ENCODE assay signal across 8 cellular contexts in genomic region chr12:53005215-53005985, GRCh38. TPM values are rescaled to one million over a fixed set of nuclear protein-coding genes. Genes with fewer than 3 reads are reported as not detected.
DNase-seq lines count a peak whose midpoint lies in the region; ATAC-seq, FAIRE-seq and TF ChIP-seq lines count a peak whose summit lies in the region.

No MANE protein-coding gene starts in this region.

- no peak for TF ChIP-seq CTCF in foreskin keratinocyte (conservative IDR thresholded peaks at IDR 0.05)

- peak overlapping the region; percentile 69 for H2AFZ ChIP-seq in trophoblast cell (ENCODE audit: insufficient read depth, low read length, poor library complexity)

- peaks cover 18% of the 10 kb centered on the region for H3K79me2 ChIP-seq in trophoblast cell (ENCODE audit: control insufficient read depth, insufficient read depth, low read length, poor library complexity)

- H3K4me1 ChIP-seq in foreskin keratinocyte (peaks cover 34% of the 10 kb centered on the region), trophoblast cell (ENCODE audit: control insufficient read depth in 1 of 2, insufficient read depth in 2 of 2, low read length in 2 of 2) (peaks cover 6 to 14% of the 10 kb centered on the region in 2 experiments)

- whole genome bisulfite sequencing in trophoblast cell (ENCODE audit: extremely low coverage, insufficient coverage, insufficient read length): no CpG with 5 or more reads among the region's 28 CpGs

- no peak overlapping the region for H3K23ac ChIP-seq in trophoblast cell (ENCODE audit: low read length)

- H4K12ac ChIP-seq in trophoblast cell (ENCODE audit: low read depth, low read length): peak overlapping the region; percentile 39

- peak overlapping the region; percentile 73 for H4K8ac ChIP-seq in trophoblast cell (ENCODE audit: low read depth, low read length)

- peak overlapping the region; percentile 35 for H2BK12ac ChIP-seq in trophoblast cell (ENCODE audit: low read length)

- peak overlapping the region; percentile 86 for H2AK5ac ChIP-seq in trophoblast cell (ENCODE audit: low read length)

- peak; percentile 4 for DNase-seq in stimulated activated CD4-positive, alpha-beta T cell treated with anti-CD3 and anti-CD28 coated beads, Interleukin-4, amount 100 ng/mL, for 1 hour
- no peak for DNase-seq in stimulated activated CD4-positive, alpha-beta T cell treated with anti-CD3 and anti-CD28 coated beads, Interleukin-4, amount 100 ng/mL, for 4 hours
- DNase-seq in activated CD4-positive, alpha-beta T cell treated with anti-CD3 and anti-CD28 coated beads, Interleukin-2, amount 50 U/mL, for 1 hour: peak; percentile 5
- DNase-seq in foreskin keratinocyte: no peak
- DNase-seq in trophoblast cell: peak in 1 of 2 donors; percentile 16
- no peak for DNase-seq in GM03348 (ENCODE audit: low spot score)
- DNase-seq in urothelium cell line (ENCODE audit: low spot score): no peak

- H3K79me1 ChIP-seq in trophoblast cell (ENCODE audit: low read length): peaks cover 14% of the 10 kb centered on the region

- H3K36me3 ChIP-seq in trophoblast cell (ENCODE audit: control insufficient read depth in 1 of 2, insufficient read depth in 2 of 2, low read length in 2 of 2): peaks cover 3 to 5% of the 10 kb centered on the region in 2 experiments

- H3K27ac ChIP-seq in foreskin keratinocyte: peak overlapping the region; percentile 48
- H3K27ac ChIP-seq in trophoblast cell (ENCODE audit: low read depth, low read length): peak overlapping the region; percentile 80

- peak overlapping the region; percentile 83 for H4K91ac ChIP-seq in trophoblast cell (ENCODE audit: low read depth, low read length)

- peak overlapping the region; percentile 55 for H2BK5ac ChIP-seq in trophoblast cell (ENCODE audit: low read depth, low read length, poor library complexity)

- peak overlapping the region; percentile 57 for H3K4ac ChIP-seq in trophoblast cell (ENCODE audit: low read depth, low read length)

- ATAC-seq in foreskin keratinocyte: no peak
- no peak for ATAC-seq in GM21825 (IDR thresholded peaks at IDR 0.05; ENCODE audit: unreplicated experiment)

- H3K4me3 ChIP-seq in trophoblast cell (ENCODE audit: low read depth, low read length): peak overlapping the region; percentile 80

- peak overlapping the region; percentile 71 for H3K9ac ChIP-seq in trophoblast cell (ENCODE audit: low read length)

- H3K18ac ChIP-seq in trophoblast cell (ENCODE audit: low read length): peak overlapping the region; percentile 82

- no peaks in the 10 kb centered on the region for H3K27me3 ChIP-seq in foreskin keratinocyte
- no peaks in the 10 kb centered on the region for H3K27me3 ChIP-seq in trophoblast cell (ENCODE audit: insufficient read depth, low read length)

- peak overlapping the region; percentile 40 for H2BK120ac ChIP-seq in trophoblast cell (ENCODE audit: insufficient read depth, low read length, poor library complexity)

- H3K9me3 ChIP-seq in trophoblast cell (ENCODE audit: insufficient read depth, low read depth, low read length): no peaks in the 10 kb centered on the region

- no peak for FAIRE-seq in urothelium cell line (lab: Jason Lieb, UNC)

- peak overlapping the region; percentile 78 for H3K4me2 ChIP-seq in trophoblast cell (ENCODE audit: low read length)

- H3K14ac ChIP-seq in trophoblast cell (ENCODE audit: low read length): peak overlapping the region; percentile 82

RNA-seq across cellular contexts. Expression of gene EIF4B, which starts 0.9 kb away (rescaled TPM):
- 349 and 368 TPM in 2 replicates for total RNA-seq in foreskin keratinocyte
- polyA plus RNA-seq in foreskin keratinocyte: 95.2 and 110 TPM in 2 replicates
- 342 and 356 TPM in 2 replicates for polyA plus RNA-seq in trophoblast cell (2013)

RNA-seq across cellular contexts. Expression of gene TNS2, which starts 44.5 kb away (rescaled TPM):
- 1.5 and 4.3 TPM in 2 replicates for total RNA-seq in foreskin keratinocyte
- 1.2 and 3.4 TPM in 2 replicates for polyA plus RNA-seq in foreskin keratinocyte
- polyA plus RNA-seq in trophoblast cell (2013): 2.8 and 5.7 TPM in 2 replicates

RNA-seq across cellular contexts. Expression of gene KRT18, which starts 56.5 kb away (rescaled TPM):
- total RNA-seq in foreskin keratinocyte: 500 and 580 TPM in 2 replicates
- 561 and 630 TPM in 2 replicates for polyA plus RNA-seq in foreskin keratinocyte
- polyA plus RNA-seq in trophoblast cell (2013): 4,184 and 4,236 TPM in 2 replicates

Comparison
In these comparisons a context has a peak if more than half of its experiments do, and no peak if none do; other contexts are left out.
1. DNase-seq: peak in stimulated activated CD4-positive, alpha-beta T cell treated with anti-CD3 and anti-CD28 coated beads, Interleukin-4, amount 100 ng/mL, for 1 hour (single experiment) and activated CD4-positive, alpha-beta T cell treated with anti-CD3 and anti-CD28 coated beads, Interleukin-2, amount 50 U/mL, for 1 hour (single experiment); none in stimulated activated CD4-positive, alpha-beta T cell treated with anti-CD3 and anti-CD28 coated beads, Interleukin-4, amount 100 ng/mL, for 4 hours (0 of 2), foreskin keratinocyte (0 of 2), GM03348 (single experiment) and urothelium cell line (single experiment).